8 cellular contexts compared by ENCODE assay signal in the genomic region with DNA sequence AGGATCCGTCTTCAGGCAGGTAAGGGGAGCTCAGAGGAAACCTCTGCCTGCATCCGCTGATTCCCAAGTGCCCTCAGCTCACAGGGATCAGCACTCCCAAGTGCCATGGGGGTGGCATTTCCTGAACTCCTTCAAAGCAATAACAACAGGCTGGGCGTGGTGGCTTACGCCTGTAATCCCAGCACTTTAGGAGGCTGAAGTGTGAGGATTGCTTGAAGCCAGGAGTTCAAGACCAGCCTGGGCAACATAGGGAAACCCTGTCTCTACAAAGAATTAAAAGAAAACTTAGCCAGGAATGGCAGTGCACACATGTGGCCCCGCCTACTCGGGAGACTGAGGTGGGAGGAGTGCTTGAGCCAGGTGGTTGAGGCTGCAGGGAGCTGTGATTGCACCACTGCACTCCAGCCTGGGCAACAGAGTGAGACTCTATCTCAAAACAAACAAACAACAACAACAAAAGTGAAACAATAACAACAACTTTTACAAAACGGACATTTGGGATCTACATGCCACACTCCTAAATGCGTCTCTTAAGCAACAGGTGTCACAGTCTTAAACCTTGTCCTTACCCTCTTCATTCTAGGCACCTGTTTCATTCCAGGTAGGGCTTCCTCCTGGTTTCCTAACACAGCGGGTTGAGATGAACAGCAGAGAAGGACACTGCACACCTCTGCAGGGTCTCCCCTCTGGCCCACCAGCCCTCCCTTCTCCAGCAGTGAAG.
DNase-seq lines count a peak whose midpoint lies in the region; ATAC-seq, FAIRE-seq and TF ChIP-seq lines count a peak whose summit lies in the region.

No MANE protein-coding gene starts in this region.

- peaks cover 7% of the 10 kb centered on the region for H3K9me3 ChIP-seq in BE2C
- no peaks in the 10 kb centered on the region for H3K9me3 ChIP-seq in muscle layer of duodenum (ENCODE audit: control insufficient read depth in 1 of 2, low read length in 2 of 2)

- DNase-seq in BE2C (no peak), astrocyte of the spinal cord (ENCODE audit: low read depth, low spot score) (no peak), NCI-H146 (lab: John Stamatoyannopoulos, UW) (no peak), GM12891 (ENCODE audit: insufficient read length, low spot score) (no peak)

- ATAC-seq in HG02759 (IDR thresholded peaks at IDR 0.05; ENCODE audit: unreplicated experiment) (peak; percentile 5), HG03432 (IDR thresholded peaks at IDR 0.05; ENCODE audit: unreplicated experiment) (no peak), HG03196 (IDR thresholded peaks at IDR 0.05; ENCODE audit: unreplicated experiment) (no peak)

- no peak for TF ChIP-seq POLR2A in GM12891 (IDR thresholded peaks at IDR 0.05; ENCODE audit: low read depth, low read length)

- H3K36me3 ChIP-seq in BE2C (no peaks in the 10 kb centered on the region), muscle layer of duodenum (ENCODE audit: control insufficient read depth in 1 of 2, insufficient read depth in 2 of 2, low read length in 2 of 2) (peaks cover 3 to 4% of the 10 kb centered on the region in 2 donors)

- peak overlapping the region; percentile 88 for H3K4me3 ChIP-seq in BE2C (ENCODE audit: low read depth, low read length)
- H3K4me3 ChIP-seq in astrocyte of the spinal cord (ENCODE audit: low read depth, low read length), result peak overlapping the region; percentile 49
- H3K4me3 ChIP-seq in muscle layer of duodenum (ENCODE audit: low read depth in 1 of 2, low read length in 2 of 2), result peak overlapping the region; percentile 84 to 98

- H3K4me1 ChIP-seq in BE2C (no peaks in the 10 kb centered on the region), muscle layer of duodenum (ENCODE audit: control insufficient read depth in 1 of 2, insufficient read depth in 2 of 2, low read length in 2 of 2) (peaks cover 5% of the 10 kb centered on the region in 2 donors)

- TF ChIP-seq CTCF in BE2C (IDR thresholded peaks at IDR 0.05; ENCODE audit: low read depth, low read length) (no peak), astrocyte of the spinal cord (IDR thresholded peaks at IDR 0.05; ENCODE audit: low read depth, low read length) (no peak)

- in situ Hi-C loops in astrocyte of the spinal cord (cut with HindIII; ENCODE audit: low sequenced_read_pairs), result no loop called here

- H3K27ac ChIP-seq in muscle layer of duodenum (ENCODE audit: low read length), result peak overlapping the region; percentile 97

- FAIRE-seq in GM12891 (lab: Jason Lieb, UNC), result no peak

- H3K27me3 ChIP-seq in BE2C (no peaks in the 10 kb centered on the region), muscle layer of duodenum (ENCODE audit: low read depth, low read length) (no peaks in the 10 kb centered on the region)

TF ChIP-seq in GM12891, 5 proteins besides CTCF, POLR2A, EP300 and RAD21:
- TF ChIP-seq SPI1 (IDR thresholded peaks at IDR 0.05; ENCODE audit: low read depth, low read length), result no peak
- TF ChIP-seq POLR2AphosphoS5 (IDR thresholded peaks at IDR 0.05; ENCODE audit: low read depth, low read length), result no peak
- TF ChIP-seq TAF1 (IDR thresholded peaks at IDR 0.05; ENCODE audit: low read depth, low read length), result no peak
- no peak for TF ChIP-seq POU2F2 (IDR thresholded peaks at IDR 0.05; ENCODE audit: low read depth, low read length)
- no peak for TF ChIP-seq PAX5 (IDR thresholded peaks at IDR 0.05; ENCODE audit: insufficient read depth, low read length, severe bottlenecking)
